Comparison of ENCODE assay signal across 16 cellular contexts in the genomic region with DNA sequence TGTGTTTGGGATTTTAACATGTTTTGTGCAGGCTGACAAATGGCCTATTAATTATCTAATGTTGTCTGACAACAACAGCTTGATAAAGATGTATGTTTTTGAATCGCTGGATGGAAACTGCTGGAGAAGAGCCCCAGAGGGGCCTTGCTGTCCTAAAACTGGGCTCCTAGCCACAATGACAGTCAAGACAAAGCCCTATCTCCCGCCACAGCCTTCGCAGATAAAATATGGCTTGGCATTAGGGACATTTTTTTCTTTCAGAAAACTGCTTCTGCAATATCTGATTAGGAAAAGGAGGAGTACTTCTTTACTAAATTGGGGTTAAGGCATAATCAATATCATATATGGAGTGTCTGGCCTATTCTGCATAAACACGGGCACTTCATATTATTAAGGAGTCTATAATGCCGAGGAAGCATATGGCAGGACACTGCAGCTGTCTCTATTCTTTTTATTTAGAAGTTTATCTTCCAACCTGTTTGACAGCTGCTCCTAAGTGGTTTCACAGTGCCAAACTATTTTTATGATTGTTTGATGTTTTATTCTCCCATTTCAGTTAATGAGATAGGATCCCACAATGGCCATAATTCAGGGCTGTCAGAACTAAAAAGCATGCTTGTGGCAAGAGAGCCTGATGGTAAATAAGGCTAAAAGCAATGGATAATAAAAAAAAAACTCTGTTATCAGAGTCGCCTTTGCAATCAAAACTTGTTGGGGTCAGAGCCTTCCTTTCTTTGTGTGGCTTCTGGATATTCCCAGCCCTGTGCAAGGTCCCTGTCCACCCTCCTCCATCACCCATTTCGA.
DNase-seq lines count a peak whose midpoint lies in the region; ATAC-seq and TF ChIP-seq lines count a peak whose summit lies in the region.
"Had no signal": no experiment of that assay in that cellular context is flagged by ENCODE, and none has a peak within 500 bp of the region (broad histone marks: within the 10 kb centered on the region; RNA-seq: fewer than 3 reads in every experiment).

No MANE protein-coding gene starts in this region.

- no peaks in the 10 kb centered on the region for H3K79me2 ChIP-seq in ACC112 (ENCODE audit: control insufficient read depth, insufficient read depth, low read length, unreplicated experiment)

- DNase-seq in LNCaP clone FGC (ENCODE audit: low read depth): peak; percentile 75
- DNase-seq in NCI-H345 (lab: John Stamatoyannopoulos, UW): peak; percentile 16
- DNase-seq in stimulated activated CD4-positive, alpha-beta T cell treated with anti-CD3 and anti-CD28 coated beads, Interleukin-4, amount 100 ng/mL, for 4 hours: no peak
- no peak for DNase-seq in dedifferentiated amniotic fluid mesenchymal stem cell (ENCODE audit: extremely low spot score)
- DNase-seq: endodermal cell; GM23248; immature natural killer cell; Right ventricle myocardium superior; stimulated activated CD4-positive, alpha-beta T cell treated with anti-CD3 and anti-CD28 coated beads, Interleukin-15, amount 100 ng/mL, for 24 hours had no signal

- H3K27ac ChIP-seq in ACC112 (ENCODE audit: low read depth, low read length): no peak overlapping the region
- peak overlapping the region; percentile 71 for H3K27ac ChIP-seq in VCaP
- H3K27ac ChIP-seq: cardiac muscle cell, gastroesophageal sphincter, GM23248, tibial nerve had no signal

- no peaks in the 10 kb centered on the region for H3K36me3 ChIP-seq in ACC112 (ENCODE audit: insufficient read depth, low read length)
- H3K36me3 ChIP-seq: cardiac muscle cell, gastroesophageal sphincter, tibial nerve had no signal

- ATAC-seq in GM19455 (IDR thresholded peaks at IDR 0.05; ENCODE audit: unreplicated experiment): no peak
- ATAC-seq in HG02588 (IDR thresholded peaks at IDR 0.05; ENCODE audit: unreplicated experiment): no peak
- ATAC-seq: gastroesophageal sphincter had no signal

- no peaks in the 10 kb centered on the region for H3K27me3 ChIP-seq in ACC112 (ENCODE audit: insufficient read depth, low read length)
- H3K27me3 ChIP-seq: cardiac muscle cell, gastroesophageal sphincter, tibial nerve had no signal

- TF ChIP-seq CTCF in LNCaP clone FGC (IDR thresholded peaks at IDR 0.05; ENCODE audit: control insufficient read depth, extremely low read depth, insufficient read depth) (no peak), VCaP (conservative IDR thresholded peaks at IDR 0.05) (no peak)

- peaks cover 20% of the 10 kb centered on the region for H3K4me1 ChIP-seq in ACC112 (ENCODE audit: control insufficient read depth, insufficient read depth, low read length, unreplicated experiment)

- H2AFZ ChIP-seq in ACC112 (ENCODE audit: low read length, unreplicated experiment): peak overlapping the region; percentile 5
- H2AFZ ChIP-seq: GM23248 had no signal

- no peak overlapping the region for H3K4me3 ChIP-seq in ACC112 (ENCODE audit: low read depth, low read length)
- H3K4me3 ChIP-seq in LNCaP clone FGC (ENCODE audit: low read depth, low read length): no peak overlapping the region
- H3K4me3 ChIP-seq: cardiac muscle cell, gastroesophageal sphincter, GM23248, tibial nerve had no signal

Comparison
In these comparisons a context has a peak if more than half of its experiments do, and no peak if none do; other contexts are left out.
1. DNase-seq: peak in LNCaP clone FGC (single experiment) and NCI-H345 (single experiment); none in stimulated activated CD4-positive, alpha-beta T cell treated with anti-CD3 and anti-CD28 coated beads, Interleukin-4, amount 100 ng/mL, for 4 hours (0 of 2) and dedifferentiated amniotic fluid mesenchymal stem cell (single experiment).